ENCODE assay signal across 35 cellular contexts in genomic region chr2:208867374-208867773, GRCh38.
"Had no signal": no experiment of that assay in that cellular context is flagged by ENCODE, and none has a peak within 500 bp of the region (broad histone marks: within the 10 kb centered on the region; RNA-seq: fewer than 3 reads in every experiment).

No MANE protein-coding gene starts in this region.

- H3K4me1 ChIP-seq: ascending aorta had no signal

- H3K27ac ChIP-seq: ascending aorta, cardiac muscle cell, VCaP had no signal

- H3K27ac Mint-ChIP-seq: activated B cell treated with CpG ODN at 0.5 μM for 24 hours; activated CD4-positive, alpha-beta memory T cell treated with anti-CD3 and anti-CD28 coated beads, Interleukin-2, amount 10 ng/mL, durations not matched to agents 7 days and 5 days; activated CD4-positive, alpha-beta T cell treated with anti-CD3 and anti-CD28 coated beads, Interleukin-2, amount 10 ng/mL, durations not matched to agents 7 days and 5 days; activated CD8-positive, alpha-beta memory T cell treated with anti-CD3 and anti-CD28 coated beads, Interleukin-2, amount 10 ng/mL, durations not matched to agents 7 days and 5 days; activated CD8-positive, alpha-beta T cell treated with anti-CD3 and anti-CD28 coated beads, Interleukin-2, amount 10 ng/mL, durations not matched to agents 7 days and 5 days; activated naive CD4-positive, alpha-beta T cell treated with anti-CD3 and anti-CD28 coated beads, Interleukin-2, amount 10 ng/mL, durations not matched to agents 7 days and 5 days; activated naive CD4-positive, alpha-beta T cell treated with anti-CD3 and anti-CD28 coated beads, Interleukin-2, amount 50 U/mL, for 24 hours; activated naive CD8-positive, alpha-beta T cell; activated naive CD8-positive, alpha-beta T cell treated with anti-CD3 and anti-CD28 coated beads, Interleukin-2, amount 10 ng/mL, durations not matched to agents 7 days and 5 days; activated naive CD8-positive, alpha-beta T cell treated with anti-CD3 and anti-CD28 coated beads, Interleukin-2, amount 50 U/mL, for 24 hours; activated T-cell treated with anti-CD3 and anti-CD28 coated beads, Interleukin-2, amount 50 U/mL, for 24 hours; activated T-helper 2 cell treated with anti-CD3 and anti-CD28 coated beads, Interferon-gamma antibody, Interleukin-2, Interleukin-4, amounts not matched to agents 10 μg/mL and 5 μg/mL and 100 μg/mL, durations not matched to agents 14 hours and 24 hours and 36 hours; brain; T-helper 2 cell treated with Interferon-gamma antibody and Interleukin-4, amounts not matched to agents 5 μg/mL and 100 μg/mL, for 36 hours had no signal

- H3K36me3 Mint-ChIP-seq: activated CD8-positive, alpha-beta memory T cell treated with anti-CD3 and anti-CD28 coated beads, Interleukin-2, amount 10 ng/mL, durations not matched to agents 7 days and 5 days; activated naive CD4-positive, alpha-beta T cell treated with anti-CD3 and anti-CD28 coated beads, Interleukin-2, amount 10 ng/mL, durations not matched to agents 7 days and 5 days; activated naive CD4-positive, alpha-beta T cell treated with anti-CD3 and anti-CD28 coated beads, Interleukin-2, amount 50 U/mL, for 24 hours; activated naive CD8-positive, alpha-beta T cell; activated naive CD8-positive, alpha-beta T cell treated with anti-CD3 and anti-CD28 coated beads, Interleukin-2, amount 10 ng/mL, durations not matched to agents 7 days and 5 days; brain had no signal

- FAIRE-seq: bronchial epithelial cell, TTC549 had no signal

- H3K4me1 Mint-ChIP-seq: activated B cell treated with CpG ODN at 0.5 μM for 24 hours; activated CD4-positive, alpha-beta memory T cell treated with anti-CD3 and anti-CD28 coated beads, Interleukin-2, amount 10 ng/mL, durations not matched to agents 7 days and 5 days; activated CD4-positive, alpha-beta T cell treated with anti-CD3 and anti-CD28 coated beads, Interleukin-2, amount 10 ng/mL, durations not matched to agents 7 days and 5 days; activated CD8-positive, alpha-beta memory T cell treated with anti-CD3 and anti-CD28 coated beads, Interleukin-2, amount 10 ng/mL, durations not matched to agents 7 days and 5 days; activated naive CD4-positive, alpha-beta T cell treated with anti-CD3 and anti-CD28 coated beads, Interleukin-2, amount 10 ng/mL, durations not matched to agents 7 days and 5 days; activated naive CD4-positive, alpha-beta T cell treated with anti-CD3 and anti-CD28 coated beads, Interleukin-2, amount 50 U/mL, for 24 hours; activated naive CD8-positive, alpha-beta T cell treated with anti-CD3 and anti-CD28 coated beads, Interleukin-2, amount 10 ng/mL, durations not matched to agents 7 days and 5 days; activated naive CD8-positive, alpha-beta T cell treated with anti-CD3 and anti-CD28 coated beads, Interleukin-2, amount 50 U/mL, for 24 hours; central memory CD8-positive, alpha-beta T cell had no signal

- H3K4me3 Mint-ChIP-seq: activated B cell treated with CpG ODN at 0.5 μM for 24 hours; activated CD4-positive, alpha-beta memory T cell treated with anti-CD3 and anti-CD28 coated beads, Interleukin-2, amount 10 ng/mL, durations not matched to agents 7 days and 5 days; activated CD4-positive, alpha-beta T cell treated with anti-CD3 and anti-CD28 coated beads, Interleukin-2, amount 10 ng/mL, durations not matched to agents 7 days and 5 days; activated CD8-positive, alpha-beta memory T cell treated with anti-CD3 and anti-CD28 coated beads, Interleukin-2, amount 10 ng/mL, durations not matched to agents 7 days and 5 days; activated CD8-positive, alpha-beta T cell treated with anti-CD3 and anti-CD28 coated beads, Interleukin-2, amount 10 ng/mL, durations not matched to agents 7 days and 5 days; activated naive CD4-positive, alpha-beta T cell treated with anti-CD3 and anti-CD28 coated beads, Interleukin-2, amount 10 ng/mL, durations not matched to agents 7 days and 5 days; activated naive CD4-positive, alpha-beta T cell treated with anti-CD3 and anti-CD28 coated beads, Interleukin-2, amount 50 U/mL, for 24 hours; activated naive CD8-positive, alpha-beta T cell; activated naive CD8-positive, alpha-beta T cell treated with anti-CD3 and anti-CD28 coated beads, Interleukin-2, amount 10 ng/mL, durations not matched to agents 7 days and 5 days; activated naive CD8-positive, alpha-beta T cell treated with anti-CD3 and anti-CD28 coated beads, Interleukin-2, amount 50 U/mL, for 24 hours; activated T-cell treated with anti-CD3 and anti-CD28 coated beads, Interleukin-2, amount 50 U/mL, for 24 hours; brain; central memory CD8-positive, alpha-beta T cell; T-helper 2 cell treated with Interferon-gamma antibody and Interleukin-4, amounts not matched to agents 5 μg/mL and 100 μg/mL, for 36 hours had no signal

- H3K9me3 ChIP-seq: ascending aorta had no signal

- H3K36me3 ChIP-seq: ascending aorta, cardiac muscle cell had no signal

- H3K27me3 Mint-ChIP-seq: activated B cell treated with CpG ODN at 0.5 μM for 24 hours; activated CD4-positive, alpha-beta memory T cell treated with anti-CD3 and anti-CD28 coated beads, Interleukin-2, amount 10 ng/mL, durations not matched to agents 7 days and 5 days; activated CD4-positive, alpha-beta T cell treated with anti-CD3 and anti-CD28 coated beads, Interleukin-2, amount 10 ng/mL, durations not matched to agents 7 days and 5 days; activated CD8-positive, alpha-beta memory T cell treated with anti-CD3 and anti-CD28 coated beads, Interleukin-2, amount 10 ng/mL, durations not matched to agents 7 days and 5 days; activated naive CD4-positive, alpha-beta T cell treated with anti-CD3 and anti-CD28 coated beads, Interleukin-2, amount 10 ng/mL, durations not matched to agents 7 days and 5 days; activated naive CD4-positive, alpha-beta T cell treated with anti-CD3 and anti-CD28 coated beads, Interleukin-2, amount 50 U/mL, for 24 hours; activated naive CD8-positive, alpha-beta T cell; activated naive CD8-positive, alpha-beta T cell treated with anti-CD3 and anti-CD28 coated beads, Interleukin-2, amount 10 ng/mL, durations not matched to agents 7 days and 5 days; activated naive CD8-positive, alpha-beta T cell treated with anti-CD3 and anti-CD28 coated beads, Interleukin-2, amount 50 U/mL, for 24 hours; activated T-cell treated with anti-CD3 and anti-CD28 coated beads, Interleukin-2, amount 50 U/mL, for 24 hours; brain; central memory CD8-positive, alpha-beta T cell had no signal

- H3K4me3 ChIP-seq: ascending aorta, cardiac muscle cell had no signal

- ATAC-seq: activated CD8-positive, alpha-beta memory T cell treated with anti-CD3 and anti-CD28 coated beads, Interleukin-2, amount 10 ng/mL, durations not matched to agents 7 days and 5 days; activated CD8-positive, alpha-beta T cell treated with anti-CD3 and anti-CD28 coated beads, Interleukin-2, amount 10 ng/mL, durations not matched to agents 7 days and 5 days; activated naive CD8-positive, alpha-beta T cell treated with anti-CD3 and anti-CD28 coated beads, Interleukin-2, amount 50 U/mL, for 24 hours had no signal

- H3K27me3 ChIP-seq: ascending aorta, cardiac muscle cell had no signal

- H3K9me3 Mint-ChIP-seq: activated B cell treated with CpG ODN at 0.5 μM for 24 hours; activated CD4-positive, alpha-beta T cell treated with anti-CD3 and anti-CD28 coated beads, Interleukin-2, amount 10 ng/mL, durations not matched to agents 7 days and 5 days; activated T-cell treated with anti-CD3 and anti-CD28 coated beads, Interleukin-2, amount 50 U/mL, for 24 hours; activated T-helper 2 cell treated with anti-CD3 and anti-CD28 coated beads, Interferon-gamma antibody, Interleukin-2, Interleukin-4, amounts not matched to agents 10 μg/mL and 5 μg/mL and 100 μg/mL, durations not matched to agents 14 hours and 24 hours and 36 hours; central memory CD8-positive, alpha-beta T cell; T-helper 2 cell treated with Interferon-gamma antibody and Interleukin-4, amounts not matched to agents 5 μg/mL and 100 μg/mL, for 36 hours had no signal

- DNase-seq: activated B cell treated with CpG ODN at 0.5 μM for 24 hours; activated CD4-positive, alpha-beta memory T cell treated with anti-CD3 and anti-CD28 coated beads, Interleukin-2, amount 10 ng/mL, durations not matched to agents 7 days and 5 days; activated CD4-positive, alpha-beta T cell treated with anti-CD3 and anti-CD28 coated beads for 4 hours; activated CD4-positive, alpha-beta T cell treated with anti-CD3 and anti-CD28 coated beads, Interleukin-2, amount 10 ng/mL, durations not matched to agents 7 days and 5 days; activated CD4-positive, alpha-beta T cell treated with anti-CD3 and anti-CD28 coated beads, Interleukin-2, amount 50 U/mL, for 48 hours; activated CD4-positive, CD25-positive, alpha-beta regulatory T cell treated with anti-CD3 and anti-CD28 coated beads, Interleukin-2, amount 50 U/mL, for 72 hours; activated CD8-positive, alpha-beta memory T cell treated with anti-CD3 and anti-CD28 coated beads for 24 hours; activated CD8-positive, alpha-beta memory T cell treated with anti-CD3 and anti-CD28 coated beads, Interleukin-2, amount 10 ng/mL, durations not matched to agents 7 days and 5 days; activated CD8-positive, alpha-beta memory T cell treated with anti-CD3 and anti-CD28 coated beads, Interleukin-2, amount 50 U/mL, for 48 hours; activated CD8-positive, alpha-beta T cell treated with anti-CD3 and anti-CD28 coated beads, Interleukin-2, amount 10 ng/mL, durations not matched to agents 7 days and 5 days; activated effector memory CD4-positive, alpha-beta T cell treated with Interleukin-2 at 50 U/mL for 16 hours; activated gamma-delta T cell; activated naive CD4-positive, alpha-beta T cell treated with anti-CD3 and anti-CD28 coated beads, Interleukin-2, amount 10 ng/mL, durations not matched to agents 7 days and 5 days; activated naive CD4-positive, alpha-beta T cell treated with Interleukin-2 at 50 U/mL for 16 hours; activated naive CD8-positive, alpha-beta T cell treated with anti-CD3 and anti-CD28 coated beads, Interleukin-2, amount 10 ng/mL, durations not matched to agents 7 days and 5 days; activated naive CD8-positive, alpha-beta T cell treated with anti-CD3 and anti-CD28 coated beads, Interleukin-2, amount 50 U/mL, for 24 hours; activated T-cell treated with anti-CD3 and anti-CD28 coated beads, Interleukin-2, amount 50 U/mL, for 24 hours; activated T-cell treated with anti-CD3 and anti-CD28 coated beads, Interleukin-2, amount 50 U/mL, for 48 hours; amygdala; anterior cingulate cortex; caudate nucleus; cerebellar nuclear complex; T-helper 2 cell; T-helper 9 cell had no signal
